Comparison of ENCODE assay signal across 9 cellular contexts in genomic region chr6:7042056-7042653, GRCh38.
DNase-seq lines count a peak whose midpoint lies in the region; ATAC-seq, FAIRE-seq and TF ChIP-seq lines count a peak whose summit lies in the region.
"Had no signal": no experiment of that assay in that cellular context is flagged by ENCODE, and none has a peak within 500 bp of the region (broad histone marks: within the 10 kb centered on the region; RNA-seq: fewer than 3 reads in every experiment).

No MANE protein-coding gene starts in this region.

- in situ Hi-C loops in HepG2 (cut with HindIII; ENCODE audit: extremely low pct_ligation_motif_present, low pct_unique_long_range_greater_than_20kb) = no loop called here

- TF ChIP-seq EP300 in HepG2 (IDR thresholded peaks at IDR 0.05; ENCODE audit: low read depth in 2 of 2, low read length in 2 of 2) (no peak; a peak in 1 of 4 replicates), HepG2 (CRISPR knock-in tag; IDR thresholded peaks at IDR 0.05; ENCODE audit: borderline replicate concordance) (no peak)

- no peaks in the 10 kb centered on the region for H3K36me3 Mint-ChIP-seq in astrocyte (ENCODE audit: low read depth, unreplicated experiment)
- no peaks in the 10 kb centered on the region for H3K36me3 Mint-ChIP-seq in activated CD4-positive, alpha-beta T cell treated with anti-CD3 and anti-CD28 coated beads, Interleukin-2, amount 10 ng/mL, durations not matched to agents 24 days and 14 days (ENCODE audit: low read depth)

- no TSS peak for BruUV-seq in HepG2 (replicated peaks; lab: Mats Ljungman, UMichigan)

- no peak overlapping the region for H3K4me3 Mint-ChIP-seq in astrocyte (ENCODE audit: unreplicated experiment)
- H3K4me3 Mint-ChIP-seq in activated CD4-positive, alpha-beta T cell treated with anti-CD3 and anti-CD28 coated beads, Interleukin-2, amount 10 ng/mL, durations not matched to agents 24 days and 14 days = no peak overlapping the region

- H3K9me3 Mint-ChIP-seq in astrocyte (ENCODE audit: unreplicated experiment) = no peaks in the 10 kb centered on the region
- H3K9me3 Mint-ChIP-seq in activated CD4-positive, alpha-beta T cell treated with anti-CD3 and anti-CD28 coated beads, Interleukin-2, amount 10 ng/mL, durations not matched to agents 24 days and 14 days = peaks cover 4% of the 10 kb centered on the region

- TF ChIP-seq CTCF in astrocyte (IDR thresholded peaks at IDR 0.05; ENCODE audit: insufficient read depth, low read depth, low read length) (no peak), HepG2 (CRISPR knock-in tag; IDR thresholded peaks at IDR 0.05) (peak; percentile 16; the same call in 1 of the 2 replicates)

- no peak for TF ChIP-seq POLR2A in HepG2 (IDR thresholded peaks at IDR 0.05; ENCODE audit: insufficient read depth in 1 of 2, low read depth in 2 of 2, low read length in 2 of 2)

- FAIRE-seq in astrocyte (lab: Jason Lieb, UNC) (no peak), HepG2 (lab: Jason Lieb, UNC) (no peak)

- DNase-seq in Right ventricle myocardium superior = peak; percentile 51
- DNase-seq in cardiac septum (ENCODE audit: low spot score) = no peak
- peak; percentile 17 for DNase-seq in astrocyte (ENCODE audit: low read depth)
- DNase-seq in HepG2 (ENCODE audit: low spot score) = peak; percentile 46
- DNase-seq in OCI-M1 (lab: John Stamatoyannopoulos, UW) = no peak
- no peak for DNase-seq in NCI-H526 treated with DMSO at 0.1 percent for 48 hours (lab: John Stamatoyannopoulos, UW)
- DNase-seq in activated CD4-positive, alpha-beta T cell treated with anti-CD3 and anti-CD28 coated beads, Interleukin-2, amount 10 ng/mL, durations not matched to agents 24 days and 14 days = no peak
- DNase-seq: activated CD4-positive, alpha-beta T cell treated with anti-CD3 and anti-CD28 coated beads for 48 hours had no signal

- peak; percentile 17 for ATAC-seq in Right ventricle myocardium superior (ENCODE audit: poor library complexity)
- peak; percentile 72 for ATAC-seq in HepG2
- no peak for ATAC-seq in GM21381 (IDR thresholded peaks at IDR 0.05; ENCODE audit: unreplicated experiment)

- CTCF ChIA-PET in HepG2 (lab: Yijun Ruan, JAX; ENCODE audit: low intra/inter-chr PET ratio, low total read pairs) = no interaction called here

- H3K79me2 ChIP-seq in astrocyte (ENCODE audit: insufficient read depth, low read length) (no peaks in the 10 kb centered on the region), HepG2 (ENCODE audit: insufficient read depth, low read length) (no peaks in the 10 kb centered on the region)

- peak overlapping the region; percentile 13 for H3K9ac ChIP-seq in astrocyte (ENCODE audit: low read length)
- H3K9ac ChIP-seq in HepG2 (ENCODE audit: insufficient read depth, low read depth, low read length) = peak overlapping the region; percentile 51

- no peaks in the 10 kb centered on the region for H3K27me3 ChIP-seq in astrocyte (ENCODE audit: insufficient read depth, low read length)
- peaks cover 0 to 2% of the 10 kb centered on the region in 2 experiments; a peak in 1 of 5 replicates for H3K27me3 ChIP-seq in HepG2 (ENCODE audit: control insufficient read depth in 1 of 2, insufficient read depth in 2 of 2, low read length in 2 of 2)

- intact Hi-C loops in Right ventricle myocardium superior (cut with DNase I) (no loop called here), cardiac septum (cut with DNase I) (no loop called here), HepG2 (cut with micrococcal nuclease; ENCODE audit: unreplicated experiment) (loop anchor here (2.0 to 5.0 kb wide), 2 partner anchors 65 to 805 kb away; partner anchors contain the start of gene RREB1)
- intact Hi-C loops in activated CD4-positive, alpha-beta T cell treated with anti-CD3 and anti-CD28 coated beads, Interleukin-2, amount 10 ng/mL, durations not matched to agents 24 days and 14 days (cut with micrococcal nuclease) = no loop called here

- H4K20me1 ChIP-seq in astrocyte (ENCODE audit: insufficient read depth, low read length) (no peaks in the 10 kb centered on the region), HepG2 (ENCODE audit: insufficient read depth, low read length) (no peaks in the 10 kb centered on the region)

- no peaks in the 10 kb centered on the region for H3K27me3 Mint-ChIP-seq in astrocyte (ENCODE audit: low read depth, unreplicated experiment)
- H3K27me3 Mint-ChIP-seq in activated CD4-positive, alpha-beta T cell treated with anti-CD3 and anti-CD28 coated beads, Interleukin-2, amount 10 ng/mL, durations not matched to agents 24 days and 14 days = peaks cover 37% of the 10 kb centered on the region

- H3K4me1 ChIP-seq in astrocyte (ENCODE audit: insufficient read depth, low read length) (peaks cover 13% of the 10 kb centered on the region), HepG2 (ENCODE audit: insufficient read depth, low read length) (peaks cover 25% of the 10 kb centered on the region)

- H3K9me3 ChIP-seq in astrocyte (ENCODE audit: insufficient read depth, low read depth, low read length) (no peaks in the 10 kb centered on the region), HepG2 (ENCODE audit: low read length) (no peaks in the 10 kb centered on the region)

- H3K36me3 ChIP-seq in astrocyte (ENCODE audit: insufficient read depth, low read length) (no peaks in the 10 kb centered on the region), HepG2 (replicated peaks in 1 of 2; ENCODE audit: control insufficient read depth in 1 of 2, insufficient read depth in 2 of 2, low read length in 2 of 2) (no peaks in the 10 kb centered on the region)

- H3K4me2 ChIP-seq in astrocyte (ENCODE audit: low read length) (peak overlapping the region; percentile 59), HepG2 (ENCODE audit: low read depth, low read length) (peak overlapping the region; percentile 86)

- POLR2A ChIA-PET in HepG2 (lab: Yijun Ruan, JAX) = interaction anchor here (0.8 to 1.9 kb wide), 10 partner anchors 14 to 355 kb away, joined by 3 to 17 read pairs (median 4); partner anchors contain the start of gene RREB1

- H3K27ac Mint-ChIP-seq in astrocyte (ENCODE audit: unreplicated experiment) = peak overlapping the region; percentile 88
- no peak overlapping the region for H3K27ac Mint-ChIP-seq in activated CD4-positive, alpha-beta T cell treated with anti-CD3 and anti-CD28 coated beads, Interleukin-2, amount 10 ng/mL, durations not matched to agents 24 days and 14 days

- no peak for TF ChIP-seq RAD21 in HepG2 (CRISPR knock-in tag; IDR thresholded peaks at IDR 0.05)

- H2AFZ ChIP-seq in astrocyte (ENCODE audit: low read depth, low read length) (peak overlapping the region; percentile 77), HepG2 (ENCODE audit: low read length) (peak overlapping the region; percentile 21)

- 23% methylated on average over 12 of the region's 12 CpGs for WGBS in HepG2 (ENCODE audit: low lambda C conversion rate)

- no peak overlapping the region for H3K27ac ChIP-seq in astrocyte (ENCODE audit: low read depth, low read length)
- H3K27ac ChIP-seq in HepG2 (ENCODE audit: extremely low read length, insufficient read depth, low read length) = peak overlapping the region; percentile 81

- peaks cover 21% of the 10 kb centered on the region for H3K4me1 Mint-ChIP-seq in astrocyte (ENCODE audit: low read depth, unreplicated experiment)
- peaks cover 12% of the 10 kb centered on the region for H3K4me1 Mint-ChIP-seq in activated CD4-positive, alpha-beta T cell treated with anti-CD3 and anti-CD28 coated beads, Interleukin-2, amount 10 ng/mL, durations not matched to agents 24 days and 14 days

- H3K4me3 ChIP-seq in astrocyte (ENCODE audit: insufficient read depth, low read depth, low read length) = no peak overlapping the region
- H3K4me3 ChIP-seq in HepG2 (replicated peaks in 1 of 3; ENCODE audit: insufficient read depth in 1 of 3, low read depth in 2 of 3, low read length in 3 of 3) = peak overlapping the region; percentile 17 to 58 (median 39)

TF ChIP-seq in HepG2, 621 proteins besides CTCF, POLR2A, EP300 and RAD21 (continues in another document):
- no peak for TF ChIP-seq ZNF234 (CRISPR knock-in tag; conservative IDR thresholded peaks at IDR 0.05)
- 0 out of 2 replicates have a peak, but pooled peaks have one; percentile 14 for TF ChIP-seq SNAI1 (CRISPR knock-in tag; IDR thresholded peaks at IDR 0.05; ENCODE audit: borderline replicate concordance)
- TF ChIP-seq ZNF598 (CRISPR knock-in tag; IDR thresholded peaks at IDR 0.05; ENCODE audit: borderline replicate concordance) = no peak
- peak; percentile 29 for TF ChIP-seq YY1 (IDR thresholded peaks at IDR 0.05; ENCODE audit: insufficient read depth, insufficient replicate concordance, low read depth, low read length)
- no peak for TF ChIP-seq RCOR2 (CRISPR knock-in tag; IDR thresholded peaks at IDR 0.05)
- TF ChIP-seq KDM6A (CRISPR knock-in tag; IDR thresholded peaks at IDR 0.05; ENCODE audit: low read depth) = no peak
- no peak for TF ChIP-seq DDIT3 (CRISPR knock-in tag; IDR thresholded peaks at IDR 0.05)
- TF ChIP-seq ZMAT3 (CRISPR knock-in tag; conservative IDR thresholded peaks at IDR 0.05) = 0 out of 2 replicates have a peak, but pooled peaks have one; percentile 4
- 0 out of 2 replicates have a peak, but pooled peaks have one; percentile 2 for TF ChIP-seq TIGD3 (CRISPR knock-in tag; IDR thresholded peaks at IDR 0.05; ENCODE audit: borderline replicate concordance)
- TF ChIP-seq CREBL2 (CRISPR knock-in tag; IDR thresholded peaks at IDR 0.05; ENCODE audit: borderline replicate concordance) = no peak
- no peak for TF ChIP-seq ZNF784 (CRISPR knock-in tag; IDR thresholded peaks at IDR 0.05; ENCODE audit: borderline replicate concordance)

Comparison
In these comparisons a context has a peak if more than half of its experiments do, and no peak if none do; other contexts are left out.
1. DNase-seq: peak in Right ventricle myocardium superior (single experiment), astrocyte (single experiment) and HepG2 (single experiment); none in cardiac septum (single experiment), OCI-M1 (single experiment), NCI-H526 treated with DMSO at 0.1 percent for 48 hours (single experiment) and activated CD4-positive, alpha-beta T cell treated with anti-CD3 and anti-CD28 coated beads, Interleukin-2, amount 10 ng/mL, durations not matched to agents 24 days and 14 days (single experiment).